8 cellular contexts compared by ENCODE assay signal in genomic region chr13:27171830-27172494, GRCh38. TPM values are rescaled to one million over a fixed set of nuclear protein-coding genes. Genes with fewer than 3 reads are reported as not detected.
A peak's percentile ranks its signal among the peaks of the same experiment; 100 is the strongest.
DNase-seq lines count a peak whose midpoint lies in the region; ATAC-seq, FAIRE-seq and TF ChIP-seq lines count a peak whose summit lies in the region.

No MANE protein-coding gene starts in this region.

- TF ChIP-seq RAD21 in H1 (IDR thresholded peaks at IDR 0.05 in 1 of 2, conservative IDR thresholded peaks at IDR 0.05 in 1 of 2; ENCODE audit: low read depth in 2 of 2, low read length in 2 of 2): peak in 1 of 2 experiments; percentile 9; a peak in 1 of 4 replicates

- H3K23me2 ChIP-seq in H1 (ENCODE audit: low read depth, low read length): no peaks in the 10 kb centered on the region

- H2AK5ac ChIP-seq in H1 (ENCODE audit: low read depth, low read length): no peak overlapping the region

- H2BK5ac ChIP-seq in H1 (ENCODE audit: low read depth, low read length): no peak overlapping the region

- H2BK120ac ChIP-seq in H1 (replicated peaks; ENCODE audit: low read depth, low read length): no peak overlapping the region

- H3K36me3 ChIP-seq in H1 (ENCODE audit: control insufficient read depth in 2 of 4, insufficient read depth in 4 of 4, low read length in 3 of 4) (no peaks in the 10 kb centered on the region; a peak in 1 of 8 replicates), mesodermal cell (ENCODE audit: control insufficient read depth, insufficient read depth, low read length) (no peaks in the 10 kb centered on the region)

- H3K4me1 ChIP-seq in H1 (replicated peaks in 1 of 4; ENCODE audit: control insufficient read depth in 3 of 4, insufficient read depth in 4 of 4, low read length in 3 of 4) (peaks cover 0 to 10% (median 4%) of the 10 kb centered on the region in 4 experiments; a peak in 3 of 7 replicates), mesodermal cell (ENCODE audit: control insufficient read depth, insufficient read depth, low read length, poor library complexity, severe bottlenecking) (peaks cover 6% of the 10 kb centered on the region)

- no peak for FAIRE-seq in H1 (lab: Jason Lieb, UNC)

- H2BK20ac ChIP-seq in H1 (ENCODE audit: low read length): no peak overlapping the region

- peaks cover 0 to 13% of the 10 kb centered on the region in 2 experiments for H4K20me1 ChIP-seq in H1 (replicated peaks in 1 of 2; ENCODE audit: control insufficient read depth in 1 of 2, insufficient read depth in 2 of 2, low read length in 2 of 2)

- peak overlapping the region; percentile 70 for H3K56ac ChIP-seq in H1 (replicated peaks; ENCODE audit: insufficient read length, low read depth, low read length)

- no peak overlapping the region for H3K14ac ChIP-seq in H1 (ENCODE audit: insufficient read length)

- H3K23ac ChIP-seq in H1 (ENCODE audit: insufficient read length): no peak overlapping the region

- no peaks in the 10 kb centered on the region for H3K79me1 ChIP-seq in H1 (ENCODE audit: low read depth, low read length)

- peaks cover 8 to 39% of the 10 kb centered on the region in 2 experiments for H3K79me2 ChIP-seq in H1 (ENCODE audit: control insufficient read depth in 1 of 2, insufficient read depth in 2 of 2, low read length in 2 of 2)

- peak overlapping the region; percentile 36; the same call in 1 of the 2 replicates for H3K18ac ChIP-seq in H1 (ENCODE audit: extremely low read depth, low read length)

- no peak overlapping the region for H3K4ac ChIP-seq in H1 (replicated peaks; ENCODE audit: insufficient read length, low read depth, low read length)

- H3K4me3 ChIP-seq in H1 (ENCODE audit: extremely low read depth in 1 of 4, insufficient read depth in 2 of 4, low read depth in 3 of 4, low read length in 4 of 4) (peak overlapping the region; percentile 57 to 95 (median 63)), mesodermal cell (ENCODE audit: extremely low read depth, insufficient read depth, low read length, poor library complexity, severe bottlenecking) (peak overlapping the region; percentile 60)

- TF ChIP-seq CTCF in H1 (IDR thresholded peaks at IDR 0.05; ENCODE audit: control extremely low read depth in 1 of 3, insufficient read depth in 1 of 3, low read depth in 1 of 3, low read length in 3 of 3): no peak

- peak overlapping the region; percentile 41 for H4K91ac ChIP-seq in H1 (replicated peaks; ENCODE audit: insufficient read length, low read length)

- TF ChIP-seq EP300 in H1 (IDR thresholded peaks at IDR 0.05; ENCODE audit: borderline replicate concordance in 1 of 2, low read depth in 2 of 2, low read length in 2 of 2): peak in 1 of 2 experiments; percentile 45; a peak in 1 of 3 replicates

- peak overlapping the region; percentile 76 for H4K5ac ChIP-seq in H1 (ENCODE audit: insufficient read length, low read depth, low read length)

- CTCF ChIA-PET in H1 (lab: Charles Lee; ENCODE audit: partially characterized antibody): interaction anchor here (1.0 to 1.8 kb wide), 4 partner anchors 99 to 190 kb away, joined by 3 to 4 read pairs (median 4); partner anchors contain the start of gene RASL11A

- H3K27me3 ChIP-seq in H1 (replicated peaks in 1 of 4; ENCODE audit: control insufficient read depth in 3 of 4, extremely low read depth in 1 of 4, insufficient read depth in 3 of 4, low read length in 3 of 4): no peaks in the 10 kb centered on the region

- peak overlapping the region; percentile 47 for H2AFZ ChIP-seq in H1 (ENCODE audit: low read length)

- ATAC-seq in GM19452 (IDR thresholded peaks at IDR 0.05; ENCODE audit: unreplicated experiment) (peak; percentile 78), HG03571 (IDR thresholded peaks at IDR 0.05; ENCODE audit: unreplicated experiment) (peak; percentile 60)

- peak overlapping the region; percentile 44 to 70; a peak in 3 of 4 replicates for H3K4me2 ChIP-seq in H1 (ENCODE audit: insufficient read depth in 1 of 2, low read depth in 2 of 2, low read length in 2 of 2)

- no peaks in the 10 kb centered on the region for H3K9me3 ChIP-seq in H1 (ENCODE audit: insufficient read depth in 2 of 2, low read depth in 1 of 2, low read length in 1 of 2)
- H3K9me3 ChIP-seq in mesodermal cell (ENCODE audit: control insufficient read depth, low read length): no peaks in the 10 kb centered on the region

- H3K27ac ChIP-seq in H1 (ENCODE audit: low read depth, low read length) (no peak overlapping the region; the same call in 1 of the 2 replicates), mesodermal cell (ENCODE audit: low read depth, low read length, severe bottlenecking) (peak overlapping the region; percentile 89)

- H2BK12ac ChIP-seq in H1 (ENCODE audit: low read depth, low read length): no peak overlapping the region

- H4K8ac ChIP-seq in H1 (ENCODE audit: extremely low read depth, insufficient read depth, low read length): no peak overlapping the region

- TF ChIP-seq POLR2A in H1 (IDR thresholded peaks at IDR 0.05; ENCODE audit: control extremely low read depth in 1 of 2, low read depth in 2 of 2, low read length in 2 of 2): peak in 1 of 2 experiments; percentile 8; a peak in 1 of 3 replicates

- H2BK15ac ChIP-seq in H1 (ENCODE audit: low read length): no peak overlapping the region

- peak overlapping the region in 3 of 4 experiments; percentile 22 to 93 (median 26); a peak in 4 of 7 replicates for H3K9ac ChIP-seq in H1 (replicated peaks in 1 of 4; ENCODE audit: extremely low read depth in 1 of 4, low read depth in 3 of 4, low read length in 3 of 4)

- 5% methylated on average over 21 of the region's 73 CpGs; no CpG with 5 or more reads in 1 of the 2 experiments for WGBS in H1 (ENCODE audit: extremely low coverage in 1 of 2, insufficient coverage in 1 of 2, insufficient read length in 1 of 2, insufficient replicate concordance in 2 of 2, low coverage in 1 of 2, low lambda C conversion rate in 2 of 2, missing lambda C conversion rate in 1 of 2), 2 experiments
- WGBS in mesodermal cell (ENCODE audit: insufficient coverage in 2 of 2), 2 experiments: 0 to 1% methylated on average over 38 to 48 of the region's 73 CpGs

- peak; percentile 100 for DNase-seq in COLO668 (lab: John Stamatoyannopoulos, UW; ENCODE audit: unreplicated experiment)
- DNase-seq in NOMO-1 treated with dmso at 0.1 percent for 144 hours (lab: John Stamatoyannopoulos, UW; ENCODE audit: unreplicated experiment): peak; percentile 95
- DNase-seq in activated CD8-positive, alpha-beta memory T cell treated with anti-CD3 and anti-CD28 coated beads, Interleukin-2, amount 50 U/mL, for 1 hour (ENCODE audit: extremely low read depth): peak; percentile 64
- peak in 1 of 2 experiments; percentile 90 for DNase-seq in H1 (ENCODE audit: low read depth in 1 of 2, low spot score in 2 of 2)
- peak; percentile 79 for DNase-seq in stimulated activated CD8-positive, alpha-beta memory T cell treated with anti-CD3 and anti-CD28 coated beads, Interleukin-15, amount 100 ng/mL, for 24 hours (ENCODE audit: low read depth)

- POLR2A ChIA-PET in H1 (lab: Charles Lee; ENCODE audit: partially characterized antibody): interaction anchor here (0.7 to 1.5 kb wide), 4 partner anchors 23 to 88 kb away, joined by 3 to 8 read pairs (median 3); partner anchors contain the start of gene RPL21

TF ChIP-seq in H1, 55 proteins besides CTCF, POLR2A, EP300 and RAD21 (continues in another document):
- TF ChIP-seq SAP30 (IDR thresholded peaks at IDR 0.05; ENCODE audit: insufficient read depth, insufficient replicate concordance, low read length) (no peak), TAF7 (optimal IDR thresholded peaks at IDR 0.05; ENCODE audit: borderline replicate concordance, low read depth, low read length) (no peak), GABPA (IDR thresholded peaks at IDR 0.05; ENCODE audit: borderline replicate concordance, insufficient read depth, low read length) (peak; percentile 19; the same call in 1 of the 2 replicates), KDM4A (IDR thresholded peaks at IDR 0.05; ENCODE audit: low read depth, low read length, severe bottlenecking) (peak; percentile 66), ZNF274 (IDR thresholded peaks at IDR 0.05; ENCODE audit: borderline replicate concordance, extremely low read depth, low read length) (no peak), NANOG (IDR thresholded peaks at IDR 0.05; ENCODE audit: insufficient read depth, low read depth, low read length, poor library complexity, severe bottlenecking) (no peak), RBBP5 (IDR thresholded peaks at IDR 0.05; ENCODE audit: borderline replicate concordance, low read depth, low read length) (peak; percentile 65; the same call in 1 of the 2 replicates), EGR1 (IDR thresholded peaks at IDR 0.05; ENCODE audit: borderline replicate concordance, low read depth, low read length) (0 out of 2 replicates have a peak, but pooled peaks have one; percentile 4), TBP (IDR thresholded peaks at IDR 0.05; ENCODE audit: low read depth, low read length) (no peak), JUN (IDR thresholded peaks at IDR 0.05; ENCODE audit: low read depth, low read length) (no peak), KDM5A (IDR thresholded peaks at IDR 0.05; ENCODE audit: low read length) (no peak), CHD2 (IDR thresholded peaks at IDR 0.05; ENCODE audit: low read length) (no peak), POU5F1 (IDR thresholded peaks at IDR 0.05; ENCODE audit: low read depth, low read length) (no peak), SIN3A (conservative IDR thresholded peaks at IDR 0.05 in 1 of 2, IDR thresholded peaks at IDR 0.05 in 1 of 2; ENCODE audit: low read depth in 1 of 2, low read length in 2 of 2) (peak; percentile 49 to 53; a peak in 1 of 4 replicates), CHD1 (IDR thresholded peaks at IDR 0.05; ENCODE audit: low read depth, low read length) (no peak), SP4 (IDR thresholded peaks at IDR 0.05; ENCODE audit: low read length) (no peak), RNF2 (IDR thresholded peaks at IDR 0.05; ENCODE audit: borderline replicate concordance, low read depth, low read length, missing control alignments, poor library complexity, severe bottlenecking) (no peak), SIX5 (IDR thresholded peaks at IDR 0.05; ENCODE audit: low read depth, low read length) (no peak)

RNA-seq across cellular contexts. Expression of gene USP12, which starts 0.4 kb away (rescaled TPM):
- 27.6 and 30.0 TPM in 2 replicates for total RNA-seq in H1 (2021; fragmentation: NEBNext Ultra II Directional; extraction: Animal tissue kit (Norgen Biotek cat#: 25700))
- polyA plus RNA-seq in H1 (2011; rRNA removed): 2.8 and 4.0 TPM in 2 replicates
- polyA plus RNA-seq in H1 (2011; cell fraction: cytosol; rRNA removed): 6.8 TPM
- polyA plus RNA-seq in H1 (2011; cell fraction: nucleus; rRNA removed): 2.8 TPM
- 8.6 to 19.1 TPM (median 10.3 TPM) in 4 replicates for polyA plus RNA-seq in H1 (2012, experiment 1 of 2)
- 0.83 TPM for polyA plus RNA-seq in H1 (2012, experiment 2 of 2)
- polyA plus RNA-seq in H1 (2013, experiment 1 of 2): 19.5 TPM
- 19.4 TPM for polyA plus RNA-seq in H1 (2013, experiment 2 of 2)
- 9.0 and 14.8 TPM in 2 replicates for polyA minus RNA-seq in H1 (2011; rRNA and poly(A)+ RNA removed)
- 8.9 TPM for polyA minus RNA-seq in H1 (2011; cell fraction: cytosol; rRNA and poly(A)+ RNA removed)
- 33.1 TPM for polyA minus RNA-seq in H1 (2011; cell fraction: nucleus; rRNA and poly(A)+ RNA removed)
- polyA plus RNA-seq in mesodermal cell (2013, experiment 1 of 2): 19.3 TPM
- polyA plus RNA-seq in mesodermal cell (2013, experiment 2 of 2): 24.9 TPM
